ENCODE assay signal across 1 cellular context in genomic region chr5:181163487-181164075, GRCh38.
TF ChIP-seq lines count a peak whose summit lies in the region.

No MANE protein-coding gene starts in this region.

TF ChIP-seq in K562, 482 proteins besides CTCF, POLR2A, EP300 and RAD21 (continued from another document and continues in another):
- TF ChIP-seq DEAF1 (CRISPR knock-in tag; IDR thresholded peaks at IDR 0.05) (no peak), SRSF9 (IDR thresholded peaks at IDR 0.05; ENCODE audit: borderline replicate concordance, low read depth, low read length) (no peak), CLOCK (CRISPR knock-in tag; IDR thresholded peaks at IDR 0.05; ENCODE audit: borderline replicate concordance) (no peak), NR2F6 (CRISPR knock-in tag; IDR thresholded peaks at IDR 0.05) (no peak), KLF1 (tag; IDR thresholded peaks at IDR 0.05) (peak; percentile 28; the same call in 1 of the 2 replicates), CBX1 (IDR thresholded peaks at IDR 0.05; ENCODE audit: low read depth) (no peak), DDX20 (tag; IDR thresholded peaks at IDR 0.05; ENCODE audit: low read depth) (no peak; the same call in 1 of the 2 replicates), MAFK (IDR thresholded peaks at IDR 0.05; ENCODE audit: low read length) (no peak), KAT8 (IDR thresholded peaks at IDR 0.05; ENCODE audit: low read depth) (no peak), POLR2AphosphoS5 (IDR thresholded peaks at IDR 0.05; ENCODE audit: control insufficient read depth, insufficient read depth, low read depth, low read length) (no peak), TBP (optimal IDR thresholded peaks at IDR 0.05; ENCODE audit: low read depth, low read length) (no peak), BRF2 (IDR thresholded peaks at IDR 0.05; ENCODE audit: borderline replicate concordance, insufficient read depth, insufficient read length) (no peak), EHMT2 (IDR thresholded peaks at IDR 0.05) (peak; percentile 57; the same call in 1 of the 2 replicates), ZNF124 (CRISPR knock-in tag; IDR thresholded peaks at IDR 0.05) (no peak), NFATC3 (IDR thresholded peaks at IDR 0.05) (no peak), KLF16 (IDR thresholded peaks at IDR 0.05) (no peak), BCL6 (CRISPR knock-in tag; IDR thresholded peaks at IDR 0.05) (no peak), ARID2 (IDR thresholded peaks at IDR 0.05) (peak; percentile 70; the same call in 1 of the 2 replicates), ZNF224 (CRISPR knock-in tag; IDR thresholded peaks at IDR 0.05) (no peak), MXI1 (IDR thresholded peaks at IDR 0.05; ENCODE audit: low read depth, low read length) (no peak), ZNF165 (CRISPR knock-in tag; IDR thresholded peaks at IDR 0.05; ENCODE audit: borderline replicate concordance) (no peak), ILF3 (IDR thresholded peaks at IDR 0.05; ENCODE audit: borderline replicate concordance) (no peak), SNIP1 (IDR thresholded peaks at IDR 0.05; ENCODE audit: low read depth) (no peak), ZNF263 (CRISPR knock-in tag; IDR thresholded peaks at IDR 0.05; ENCODE audit: borderline replicate concordance) (no peak), GATAD2B (IDR thresholded peaks at IDR 0.05; ENCODE audit: borderline replicate concordance) (no peak), SMAD4 (CRISPR knock-in tag; conservative IDR thresholded peaks at IDR 0.05) (peak; percentile 70), ZNF12 (CRISPR knock-in tag; IDR thresholded peaks at IDR 0.05) (no peak), ARNT (IDR thresholded peaks at IDR 0.05) (peak; percentile 57 to 74; a peak in 2 of 4 replicates), SIN3A (IDR thresholded peaks at IDR 0.05; ENCODE audit: borderline replicate concordance in 2 of 2, control insufficient read depth in 1 of 2, low read depth in 2 of 2, low read length in 2 of 2) (no peak), HOXB6 (CRISPR knock-in tag; IDR thresholded peaks at IDR 0.05; ENCODE audit: borderline replicate concordance) (no peak), HOMEZ (CRISPR knock-in tag; IDR thresholded peaks at IDR 0.05) (no peak), ZNF24 (IDR thresholded peaks at IDR 0.05) (no peak), SMARCA5 (IDR thresholded peaks at IDR 0.05) (peak; percentile 93), FOXK1 (CRISPR knock-in tag; IDR thresholded peaks at IDR 0.05; ENCODE audit: borderline replicate concordance) (no peak), ATF2 (CRISPR knock-in tag; IDR thresholded peaks at IDR 0.05) (no peak), ARHGAP35 (IDR thresholded peaks at IDR 0.05; ENCODE audit: partially characterized antibody) (no peak), HNRNPLL (IDR thresholded peaks at IDR 0.05; ENCODE audit: low read depth, low read length, poor library complexity, severe bottlenecking) (no peak), ZNF695 (CRISPR knock-in tag; IDR thresholded peaks at IDR 0.05) (0 out of 2 replicates have a peak, but pooled peaks have one; percentile 40), CC2D1A (IDR thresholded peaks at IDR 0.05) (peak; percentile 51; the same call in 1 of the 2 replicates), ZNF586 (CRISPR knock-in tag; conservative IDR thresholded peaks at IDR 0.05) (0 out of 2 replicates have a peak, but pooled peaks have one; percentile 26), SREBF1 (IDR thresholded peaks at IDR 0.05; ENCODE audit: borderline replicate concordance, low read depth, low read length) (no peak), ZBTB2 (IDR thresholded peaks at IDR 0.05) (peak; percentile 42; the same call in 1 of the 2 replicates), ZBTB7A (IDR thresholded peaks at IDR 0.05; ENCODE audit: borderline replicate concordance, control insufficient read depth, low read depth, low read length) (peak; percentile 64; the same call in 1 of the 2 replicates), DLX4 (CRISPR knock-in tag; IDR thresholded peaks at IDR 0.05) (no peak), ZNF175 (CRISPR knock-in tag; IDR thresholded peaks at IDR 0.05; ENCODE audit: low read depth) (no peak), ETV5 (CRISPR knock-in tag; IDR thresholded peaks at IDR 0.05; ENCODE audit: low read depth) (no peak), SAFB2 (IDR thresholded peaks at IDR 0.05; ENCODE audit: borderline replicate concordance, low read depth, low read length, severe bottlenecking) (no peak), GMEB1 (CRISPR knock-in tag; IDR thresholded peaks at IDR 0.05) (no peak), MTA2 (IDR thresholded peaks at IDR 0.05; ENCODE audit: low read depth) (peak; percentile 18; the same call in 1 of the 2 replicates), HDGF (IDR thresholded peaks at IDR 0.05) (no peak), MYNN (IDR thresholded peaks at IDR 0.05) (no peak), MYNN (CRISPR knock-in tag; IDR thresholded peaks at IDR 0.05) (no peak), NUFIP1 (IDR thresholded peaks at IDR 0.05; ENCODE audit: partially characterized antibody) (no peak), ERF (CRISPR knock-in tag; IDR thresholded peaks at IDR 0.05) (no peak), ZFP91 (CRISPR knock-in tag; IDR thresholded peaks at IDR 0.05) (no peak), KHSRP (IDR thresholded peaks at IDR 0.05) (no peak), MAFG (tag; conservative IDR thresholded peaks at IDR 0.05) (no peak), ZZZ3 (IDR thresholded peaks at IDR 0.05) (no peak), THRB (CRISPR knock-in tag; conservative IDR thresholded peaks at IDR 0.05) (peak; percentile 87), NCOA4 (IDR thresholded peaks at IDR 0.05; ENCODE audit: partially characterized antibody) (no peak), ZNF79 (CRISPR knock-in tag; IDR thresholded peaks at IDR 0.05; ENCODE audit: low read depth) (no peak)
